Comparison of ENCODE assay signal across 19 cellular contexts in the genomic region with DNA sequence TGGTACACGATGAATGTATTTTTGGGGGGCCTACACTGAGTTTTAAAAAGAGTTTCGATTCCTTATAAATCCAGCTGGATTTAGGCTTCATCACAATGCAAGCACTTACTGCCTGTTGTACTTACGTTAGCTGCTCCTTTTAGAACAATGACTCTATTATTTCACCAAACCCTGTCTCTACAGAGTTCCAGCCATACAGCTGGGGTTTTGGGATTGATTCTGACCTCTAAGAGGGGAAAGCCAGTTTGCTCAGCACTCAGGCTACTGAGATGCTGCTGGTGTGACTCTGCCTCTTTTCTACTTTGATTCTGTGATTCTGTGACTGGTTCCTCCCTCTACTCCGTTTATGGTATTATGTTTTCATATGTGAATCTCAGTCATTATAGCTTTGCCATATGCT.
DNase-seq lines count a peak whose midpoint lies in the region; ATAC-seq, FAIRE-seq and TF ChIP-seq lines count a peak whose summit lies in the region.
"Had no signal": no experiment of that assay in that cellular context is flagged by ENCODE, and none has a peak within 500 bp of the region (broad histone marks: within the 10 kb centered on the region; RNA-seq: fewer than 3 reads in every experiment).

No MANE protein-coding gene starts in this region.

- H3K27ac Mint-ChIP-seq in activated CD4-positive, alpha-beta T cell treated with anti-CD3 and anti-CD28 coated beads, Interleukin-2, amount 10 ng/mL, durations not matched to agents 7 days and 5 days, result no peak overlapping the region
- no peak overlapping the region for H3K27ac Mint-ChIP-seq in T-cell

- DNase-seq in Karpas-422 (peak; percentile 34), bronchial epithelial cell (ENCODE audit: low read depth) (no peak), hippocampal formation (lab: John Stamatoyannopoulos, UW) (peak; percentile 22 to 51), substantia nigra (lab: John Stamatoyannopoulos, UW) (peak in 4 of 49 donors; percentile 2 to 23 (median 6)), lower leg skin (ENCODE audit: low spot score in 2 of 2) (no peak), T-cell (no peak)
- no peak for DNase-seq in activated CD4-positive, alpha-beta T cell treated with anti-CD3 and anti-CD28 coated beads, Interleukin-2, amount 10 ng/mL, durations not matched to agents 7 days and 5 days
- DNase-seq: BE2C, DMS79, MV-4-11, NCI-H1105 treated with DMSO at 0.1 percent for 48 hours, NCI-H1694, NCI-H2081 treated with DMSO at 0.1 percent for 48 hours, PC-9, SHP77 treated with DMSO at 0.1 percent for 48 hours had no signal

- H3K4me3 ChIP-seq in Karpas-422 (ENCODE audit: low read length) (no peak overlapping the region), bronchial epithelial cell (ENCODE audit: low read depth, low read length) (no peak overlapping the region), lower leg skin (ENCODE audit: low read depth, poor library complexity, severe bottlenecking) (no peak overlapping the region)
- H3K4me3 ChIP-seq: A549, PC-9 had no signal

- peaks cover 13% of the 10 kb centered on the region for H3K9me3 ChIP-seq in Karpas-422 (ENCODE audit: low read length)
- H3K9me3 ChIP-seq: BE2C had no signal

- no peak overlapping the region for H3K4me2 ChIP-seq in Karpas-422 (ENCODE audit: low read depth, low read length, poor library complexity, severe bottlenecking)
- H3K4me2 ChIP-seq: A549, KMS-11, PC-9 had no signal

- H3K27me3 ChIP-seq in Karpas-422 (ENCODE audit: low read length) (peaks cover 4% of the 10 kb centered on the region; the same call in 1 of the 2 replicates), bronchial epithelial cell (ENCODE audit: control insufficient read depth, insufficient read depth, low read length) (no peaks in the 10 kb centered on the region)
- H3K27me3 ChIP-seq: BE2C had no signal

- H3K27me3 Mint-ChIP-seq in activated CD4-positive, alpha-beta T cell treated with anti-CD3 and anti-CD28 coated beads, Interleukin-2, amount 10 ng/mL, durations not matched to agents 7 days and 5 days, result no peaks in the 10 kb centered on the region
- H3K27me3 Mint-ChIP-seq in T-cell, result peaks cover 0 to 3% of the 10 kb centered on the region in 2 donors

- H3K36me3 Mint-ChIP-seq in activated CD4-positive, alpha-beta T cell treated with anti-CD3 and anti-CD28 coated beads, Interleukin-2, amount 10 ng/mL, durations not matched to agents 7 days and 5 days (ENCODE audit: low read depth), result no peaks in the 10 kb centered on the region
- no peaks in the 10 kb centered on the region for H3K36me3 Mint-ChIP-seq in T-cell

- H3K4me1 ChIP-seq in Karpas-422 (ENCODE audit: low read length), result no peaks in the 10 kb centered on the region
- H3K4me1 ChIP-seq: A549, BE2C had no signal

- H3K9me3 Mint-ChIP-seq in activated CD4-positive, alpha-beta T cell treated with anti-CD3 and anti-CD28 coated beads, Interleukin-2, amount 10 ng/mL, durations not matched to agents 7 days and 5 days, result peaks cover 16% of the 10 kb centered on the region
- H3K9me3 Mint-ChIP-seq in T-cell, result peaks cover 10 to 23% (median 13%) of the 10 kb centered on the region in 3 donors

- no peak overlapping the region for H3K9ac ChIP-seq in Karpas-422 (ENCODE audit: low read length)
- H3K9ac ChIP-seq: KMS-11 had no signal

- no peaks in the 10 kb centered on the region for H3K4me1 Mint-ChIP-seq in activated CD4-positive, alpha-beta T cell treated with anti-CD3 and anti-CD28 coated beads, Interleukin-2, amount 10 ng/mL, durations not matched to agents 7 days and 5 days
- H3K4me1 Mint-ChIP-seq in T-cell, result no peaks in the 10 kb centered on the region

- H3K9me2 ChIP-seq in Karpas-422 (replicated peaks; ENCODE audit: insufficient read depth, low read length), result no peaks in the 10 kb centered on the region

- intact Hi-C loops in lower leg skin (cut with DNase I; ENCODE audit: low total_unique reads), result no loop called here

- ATAC-seq in T-cell (replicated peaks in 1 of 4), result no peak
- ATAC-seq: A549 had no signal

- H3K79me2 ChIP-seq in Karpas-422 (ENCODE audit: low read length), result no peaks in the 10 kb centered on the region

- no peak overlapping the region for H3K4me3 Mint-ChIP-seq in activated CD4-positive, alpha-beta T cell treated with anti-CD3 and anti-CD28 coated beads, Interleukin-2, amount 10 ng/mL, durations not matched to agents 7 days and 5 days
- H3K4me3 Mint-ChIP-seq in T-cell, result no peak overlapping the region

- TF ChIP-seq CTCF in bronchial epithelial cell (IDR thresholded peaks at IDR 0.05; ENCODE audit: insufficient read depth, low read length, severe bottlenecking) (no peak), lower leg skin (IDR thresholded peaks at IDR 0.05) (no peak)

- POLR2A ChIA-PET in activated CD4-positive, alpha-beta T cell treated with anti-CD3 and anti-CD28 coated beads, Interleukin-2, amount 10 ng/mL, durations not matched to agents 7 days and 5 days (lab: Charles Lee), result no interaction called here
- POLR2A ChIA-PET in T-cell (lab: Charles Lee), result interaction anchor here in 1 of 2 donors (0.5 kb wide), 1 partner anchor 263 kb away, joined by 10 read pairs; no protein-coding TSS in a partner anchor

- FAIRE-seq in bronchial epithelial cell (lab: Jason Lieb, UNC), result peak; percentile 62
- FAIRE-seq: A549, HTR-8/SVneo had no signal

- H3K36me3 ChIP-seq in Karpas-422 (ENCODE audit: insufficient read depth, low read length), result peaks cover 7% of the 10 kb centered on the region; the same call in 1 of the 2 replicates
- no peaks in the 10 kb centered on the region for H3K36me3 ChIP-seq in bronchial epithelial cell (ENCODE audit: control insufficient read depth, insufficient read depth, low read length)
- H3K36me3 ChIP-seq: BE2C had no signal

- H2AFZ ChIP-seq in Karpas-422 (ENCODE audit: low read length), result no peak overlapping the region
- H2AFZ ChIP-seq: PC-9 had no signal

- no peak for TF ChIP-seq POLR2A in lower leg skin (IDR thresholded peaks at IDR 0.05)

- H4K20me1 ChIP-seq in Karpas-422 (ENCODE audit: insufficient read depth, low read depth, low read length), result no peaks in the 10 kb centered on the region

- WGBS in lower leg skin, 2 donors, result 79 to 82% methylated on average over 4 of the region's 4 CpGs

- H3K27ac ChIP-seq in Karpas-422 (ENCODE audit: low read length), result no peak overlapping the region
- peak overlapping the region; percentile 80 for H3K27ac ChIP-seq in substantia nigra (ENCODE audit: low read depth, low read length, poor library complexity, severe bottlenecking)
- H3K27ac ChIP-seq: A549, KMS-11, PC-9, RWPE1 had no signal

- CTCF ChIA-PET in activated CD4-positive, alpha-beta T cell treated with anti-CD3 and anti-CD28 coated beads, Interleukin-2, amount 10 ng/mL, durations not matched to agents 7 days and 5 days (lab: Charles Lee), result no interaction called here
- CTCF ChIA-PET in T-cell (lab: Charles Lee), result no interaction called here

Comparison
In these comparisons a context has a peak if more than half of its experiments do, and no peak if none do; other contexts are left out.
1. DNase-seq: peak in Karpas-422 (single experiment) and hippocampal formation (2 of 2); none in bronchial epithelial cell (single experiment), lower leg skin (0 of 2), activated CD4-positive, alpha-beta T cell treated with anti-CD3 and anti-CD28 coated beads, Interleukin-2, amount 10 ng/mL, durations not matched to agents 7 days and 5 days (single experiment) and T-cell (0 of 34).